Comparison of ENCODE assay signal across 1 cellular context in the genomic region with DNA sequence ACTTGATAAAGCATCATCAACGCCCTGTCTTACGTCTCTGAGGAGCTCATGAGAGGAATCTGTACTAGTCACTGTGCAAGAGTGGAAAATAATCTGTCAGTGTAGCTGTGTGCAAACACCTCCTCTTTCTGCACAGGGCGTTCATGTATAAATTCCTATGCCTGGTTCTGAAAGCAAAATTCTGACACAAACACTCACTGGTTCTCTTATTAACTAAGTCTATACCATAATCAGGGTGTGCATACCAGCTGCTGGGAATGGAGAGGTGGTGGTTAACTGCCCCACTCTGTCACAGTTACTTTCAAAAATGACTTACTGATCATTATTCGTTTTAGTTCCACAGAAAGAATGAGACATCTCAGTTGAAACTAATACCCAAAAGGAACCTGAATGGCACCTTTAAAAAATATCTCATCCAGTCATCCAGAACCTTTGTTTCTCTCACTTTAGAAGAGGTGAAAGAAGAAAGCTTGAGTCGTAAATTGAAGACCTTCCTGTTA.
TF ChIP-seq lines count a peak whose summit lies in the region.

No MANE protein-coding gene starts in this region.

TF ChIP-seq in IMR-90, 13 proteins besides CTCF, POLR2A, EP300 and RAD21 (continued from another document):
- no peak for TF ChIP-seq RCOR1 (IDR thresholded peaks at IDR 0.05; ENCODE audit: insufficient replicate concordance, low read length)
- no peak for TF ChIP-seq RFX5 (IDR thresholded peaks at IDR 0.05; ENCODE audit: low read depth, low read length)
- no peak for TF ChIP-seq NFE2L2 (IDR thresholded peaks at IDR 0.05; ENCODE audit: low read depth, low read length)
- no peak for TF ChIP-seq SMC3 (IDR thresholded peaks at IDR 0.05; ENCODE audit: low read depth, low read length)
- TF ChIP-seq MAZ (IDR thresholded peaks at IDR 0.05; ENCODE audit: borderline replicate concordance, low read depth, low read length): no peak
- no peak for TF ChIP-seq FOS (IDR thresholded peaks at IDR 0.05; ENCODE audit: low read depth, low read length)
